In the genomic region with DNA sequence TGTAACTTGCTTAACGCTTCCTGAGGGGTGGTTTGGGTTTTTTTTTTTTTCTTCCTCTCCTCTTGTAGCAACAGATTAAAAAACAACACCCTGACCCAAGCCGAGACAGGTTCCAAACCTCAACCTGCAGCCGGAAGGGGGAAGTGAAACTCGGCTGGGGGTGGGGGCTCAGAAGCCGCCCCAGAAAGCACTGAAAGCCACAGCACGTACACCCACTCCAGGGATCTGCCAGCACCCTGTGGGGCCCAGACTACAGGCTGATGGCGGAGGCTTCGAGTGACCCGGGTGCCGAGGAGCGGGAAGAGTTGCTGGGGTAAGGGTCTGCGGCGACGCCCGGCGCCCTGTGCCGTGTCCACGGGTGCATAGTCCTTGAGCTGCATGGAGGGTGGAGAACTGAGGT, we compare ENCODE assay signal across 8 cellular contexts. TPM values are rescaled to one million over a fixed set of nuclear protein-coding genes. Genes with fewer than 3 reads are reported as not detected.
DNase-seq lines count a peak whose midpoint lies in the region; ATAC-seq, FAIRE-seq and TF ChIP-seq lines count a peak whose summit lies in the region.

A gene with protein sequence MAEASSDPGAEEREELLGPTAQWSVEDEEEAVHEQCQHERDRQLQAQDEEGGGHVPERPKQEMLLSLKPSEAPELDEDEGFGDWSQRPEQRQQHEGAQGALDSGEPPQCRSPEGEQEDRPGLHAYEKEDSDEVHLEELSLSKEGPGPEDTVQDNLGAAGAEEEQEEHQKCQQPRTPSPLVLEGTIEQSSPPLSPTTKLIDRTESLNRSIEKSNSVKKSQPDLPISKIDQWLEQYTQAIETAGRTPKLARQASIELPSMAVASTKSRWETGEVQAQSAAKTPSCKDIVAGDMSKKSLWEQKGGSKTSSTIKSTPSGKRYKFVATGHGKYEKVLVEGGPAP (plus strand): TSS at position 200 of the 400 bp plus-strand sequence. CDS start 61 bp downstream, at position 261.

- no peak within 1 kb of the TSS for H2BK120ac ChIP-seq in neuronal stem cell (ENCODE audit: low read depth, low read length)

- H3K14ac ChIP-seq in neuronal stem cell (ENCODE audit: low read length), result peak within 1 kb of the TSS; percentile 21

- H3K27ac ChIP-seq in RWPE1 (peak within 1 kb of the TSS; percentile 1; the same call in 1 of the 2 replicates), neuronal stem cell (replicated peaks; ENCODE audit: low read length) (no peak within 1 kb of the TSS), urinary bladder (ENCODE audit: low read depth) (no peak within 1 kb of the TSS)

- H3K4me3 ChIP-seq in GM12865 (ENCODE audit: low read depth, low read length), result peak within 1 kb of the TSS; percentile 80
- H3K4me3 ChIP-seq in neuronal stem cell (ENCODE audit: low read length in 2 of 2), result no peak within 1 kb of the TSS
- H3K4me3 ChIP-seq in urinary bladder (ENCODE audit: low read depth, low read length), result peak within 1 kb of the TSS; percentile 34

- peak within 1 kb of the TSS; percentile 21 for H3K9ac ChIP-seq in neuronal stem cell (ENCODE audit: low read depth, low read length, poor library complexity)

- peak within 1 kb of the TSS; percentile 71 for H3K18ac ChIP-seq in neuronal stem cell (ENCODE audit: low read length)

- FAIRE-seq in urothelium cell line (lab: Jason Lieb, UNC), result no peak

- peak within 1 kb of the TSS; percentile 73 for H3K23ac ChIP-seq in neuronal stem cell (ENCODE audit: low read depth, low read length, poor library complexity)

- no peak within 1 kb of the TSS for H4K91ac ChIP-seq in neuronal stem cell (ENCODE audit: low read depth, low read length, poor library complexity)

- H2AK5ac ChIP-seq in neuronal stem cell (ENCODE audit: low read depth, low read length), result peak within 1 kb of the TSS; percentile 79

- peak within 1 kb of the TSS; percentile 71 for H2BK5ac ChIP-seq in neuronal stem cell (ENCODE audit: low read length)

- peak within 1 kb of the TSS; percentile 83 for H2BK15ac ChIP-seq in neuronal stem cell (ENCODE audit: low read length)

- H4K8ac ChIP-seq in neuronal stem cell (ENCODE audit: low read depth, low read length), result no peak within 1 kb of the TSS

- no peak within 1 kb of the TSS for H3K4me2 ChIP-seq in neuronal stem cell (ENCODE audit: insufficient read depth, low read length, poor library complexity, severe bottlenecking)

- POLR2A ChIA-PET in RWPE1 (lab: Yijun Ruan, JAX; ENCODE audit: low non-redundant PET), result no interaction called here

- peaks cover 0 to 32% (median 0%) of the 10 kb centered on the region in 3 experiments for H3K27me3 ChIP-seq in neuronal stem cell (ENCODE audit: control insufficient read depth in 3 of 3, insufficient read depth in 3 of 3, low read depth in 1 of 3, low read length in 3 of 3)

- CTCF ChIA-PET in RWPE1 (lab: Yijun Ruan, JAX), result interaction anchor here (0.6 to 1.1 kb wide), 2 partner anchors 16 to 29 kb away, joined by 3 to 4 read pairs; no protein-coding TSS in a partner anchor

- no peaks in the 10 kb centered on the region for H3K9me3 ChIP-seq in neuronal stem cell (replicated peaks in 1 of 2; ENCODE audit: control insufficient read depth in 2 of 2, insufficient read depth in 1 of 2, low read depth in 1 of 2, low read length in 2 of 2)

- DNase-seq in GM12865 (ENCODE audit: low read depth) (peak; percentile 98), RWPE1 (ENCODE audit: low spot score) (no peak), neuronal stem cell (ENCODE audit: low spot score) (no peak), NCI-H69 (lab: John Stamatoyannopoulos, UW) (no peak), urothelium cell line (ENCODE audit: low spot score) (no peak)
- peak; percentile 89 for DNase-seq in activated naive CD4-positive, alpha-beta T cell treated with Interleukin-2 at 50 U/mL for 16 hours

- no peak within 1 kb of the TSS for H3K4ac ChIP-seq in neuronal stem cell (ENCODE audit: low read length)

- H3K36me3 ChIP-seq in neuronal stem cell (replicated peaks in 1 of 2; ENCODE audit: control insufficient read depth in 2 of 2, insufficient read depth in 2 of 2, low read length in 2 of 2) (no peaks in the 10 kb centered on the region), urinary bladder (ENCODE audit: insufficient read depth) (no peaks in the 10 kb centered on the region)

- H2AFZ ChIP-seq in neuronal stem cell (ENCODE audit: low read length), result no peak within 1 kb of the TSS

- H3K79me1 ChIP-seq in neuronal stem cell (ENCODE audit: low read depth, low read length), result peaks cover 1% of the 10 kb centered on the region

- H2BK12ac ChIP-seq in neuronal stem cell (ENCODE audit: low read length), result peak within 1 kb of the TSS; percentile 97

- H3K4me1 ChIP-seq in neuronal stem cell (ENCODE audit: control insufficient read depth in 2 of 2, insufficient read depth in 1 of 2, low read depth in 1 of 2, low read length in 2 of 2) (no peaks in the 10 kb centered on the region), urinary bladder (ENCODE audit: insufficient read depth) (no peaks in the 10 kb centered on the region)

- TF ChIP-seq CTCF in GM12865 (IDR thresholded peaks at IDR 0.05; ENCODE audit: insufficient read depth, low read depth, low read length, missing control alignments) (no peak), RWPE1 (conservative IDR thresholded peaks at IDR 0.05; ENCODE audit: low read depth) (no peak)

- WGBS in neuronal stem cell (ENCODE audit: extremely low coverage in 2 of 2, insufficient read length in 2 of 2, insufficient replicate concordance in 1 of 2), 2 donors, result no CpG with 5 or more reads among the region's 18 CpGs
- WGBS in urinary bladder, result 83% methylated on average over 18 of the region's 18 CpGs

- peak; percentile 56 for ATAC-seq in HG02678 (IDR thresholded peaks at IDR 0.05; ENCODE audit: unreplicated experiment)

RNA-seq across cellular contexts. Expression of the gene that starts here (rescaled TPM):
- 0.13 TPM for polyA plus RNA-seq in neuronal stem cell (2013, experiment 1 of 2)
- 0.73 TPM for polyA plus RNA-seq in neuronal stem cell (2013, experiment 2 of 2)
- total RNA-seq in urinary bladder, result 50.7 TPM
- polyA plus RNA-seq in urinary bladder, result 160 TPM

Comparison
In these comparisons a context has a peak if more than half of its experiments do, and no peak if none do; other contexts are left out.
1. DNase-seq: peak in GM12865 (single experiment) and activated naive CD4-positive, alpha-beta T cell treated with Interleukin-2 at 50 U/mL for 16 hours (single experiment); none in RWPE1 (single experiment), neuronal stem cell (single experiment), NCI-H69 (single experiment) and urothelium cell line (single experiment).
2. H3K4me3 ChIP-seq: peak in GM12865 (single experiment) and urinary bladder (single experiment); none in neuronal stem cell (0 of 2).